17 cellular contexts compared by ENCODE assay signal in genomic region chr2:151020411-151020810, GRCh38.
DNase-seq lines count a peak whose midpoint lies in the region; ATAC-seq, FAIRE-seq and TF ChIP-seq lines count a peak whose summit lies in the region.
"Had no signal": no experiment of that assay in that cellular context is flagged by ENCODE, and none has a peak within 500 bp of the region (broad histone marks: within the 10 kb centered on the region; RNA-seq: fewer than 3 reads in every experiment).

No MANE protein-coding gene starts in this region.

- peak; percentile 93 for ATAC-seq in GM19395 (IDR thresholded peaks at IDR 0.05; ENCODE audit: unreplicated experiment)
- ATAC-seq in HG02763 (IDR thresholded peaks at IDR 0.05; ENCODE audit: unreplicated experiment): peak; percentile 79
- peak; percentile 72 for ATAC-seq in HG03457 (IDR thresholded peaks at IDR 0.05; ENCODE audit: unreplicated experiment)
- ATAC-seq: activated CD4-positive, CD25-positive, alpha-beta regulatory T cell treated with anti-CD3 and anti-CD28 coated beads, Interleukin-2, amount 50 U/mL, for 24 hours; activated T-cell treated with anti-CD3 and anti-CD28 coated beads, Interleukin-2, amount 50 U/mL, for 72 hours; gastrocnemius medialis; psoas muscle had no signal

- CTCF ChIA-PET in activated naive CD4-positive, alpha-beta T cell treated with anti-CD3 and anti-CD28 coated beads for 36 hours (lab: Charles Lee): no interaction called here

- DNase-seq in GM12892 (ENCODE audit: insufficient read length): no peak
- DNase-seq in HT-29 (ENCODE audit: low spot score): no peak
- DNase-seq in activated naive CD4-positive, alpha-beta T cell treated with anti-CD3 and anti-CD28 coated beads for 36 hours: no peak
- DNase-seq in cerebellum (ENCODE audit: low spot score): no peak
- DNase-seq in EL: no peak
- DNase-seq: activated T-cell treated with anti-CD3 and anti-CD28 coated beads, Interleukin-2, amount 50 U/mL, for 72 hours; effector CD8-positive, alpha-beta T cell; gastrocnemius medialis; NCI-H1694; psoas muscle; stimulated activated CD4-positive, alpha-beta T cell treated with anti-CD3 and anti-CD28 coated beads, Interleukin-2, amount 100 ng/mL, for 24 hours; stimulated activated naive CD4-positive, alpha-beta T cell treated with Interleukin-2 at 50 U/mL for 16 hours had no signal

- peaks cover 4% of the 10 kb centered on the region for H3K9me3 Mint-ChIP-seq in activated naive CD4-positive, alpha-beta T cell treated with anti-CD3 and anti-CD28 coated beads for 36 hours

- FAIRE-seq in GM12892 (lab: Jason Lieb, UNC): peak; percentile 80

- H3K4me1 Mint-ChIP-seq in activated naive CD4-positive, alpha-beta T cell treated with anti-CD3 and anti-CD28 coated beads for 36 hours (ENCODE audit: low read depth): no peaks in the 10 kb centered on the region
- H3K4me1 Mint-ChIP-seq: IgD-negative memory B cell had no signal

- H3K4me3 Mint-ChIP-seq in activated naive CD4-positive, alpha-beta T cell treated with anti-CD3 and anti-CD28 coated beads for 36 hours: no peak overlapping the region
- H3K4me3 Mint-ChIP-seq: activated T-cell treated with anti-CD3 and anti-CD28 coated beads, Interleukin-2, amount 50 U/mL, for 72 hours; IgD-negative memory B cell had no signal

- no peak for TF ChIP-seq POLR2A in GM12892 (IDR thresholded peaks at IDR 0.05; ENCODE audit: low read depth, low read length)

- intact Hi-C loops in activated naive CD4-positive, alpha-beta T cell treated with anti-CD3 and anti-CD28 coated beads for 36 hours (cut with micrococcal nuclease): no loop called here

- no peaks in the 10 kb centered on the region for H3K36me3 Mint-ChIP-seq in activated naive CD4-positive, alpha-beta T cell treated with anti-CD3 and anti-CD28 coated beads for 36 hours (ENCODE audit: low read depth)

- no peak overlapping the region for H3K27ac Mint-ChIP-seq in activated naive CD4-positive, alpha-beta T cell treated with anti-CD3 and anti-CD28 coated beads for 36 hours
- H3K27ac Mint-ChIP-seq: activated T-cell treated with anti-CD3 and anti-CD28 coated beads, Interleukin-2, amount 50 U/mL, for 72 hours; IgD-negative memory B cell had no signal

- H3K27me3 Mint-ChIP-seq in activated naive CD4-positive, alpha-beta T cell treated with anti-CD3 and anti-CD28 coated beads for 36 hours (ENCODE audit: low read depth): peaks cover 19% of the 10 kb centered on the region
